ENCODE assay signal across 21 cellular contexts in genomic region chr1:215887618-215888017, GRCh38.
DNase-seq lines count a peak whose midpoint lies in the region; ATAC-seq and TF ChIP-seq lines count a peak whose summit lies in the region.
"Had no signal": no experiment of that assay in that cellular context is flagged by ENCODE, and none has a peak within 500 bp of the region (broad histone marks: within the 10 kb centered on the region; RNA-seq: fewer than 3 reads in every experiment).

No MANE protein-coding gene starts in this region.

- ATAC-seq in GM19395 (IDR thresholded peaks at IDR 0.05; ENCODE audit: unreplicated experiment) = no peak
- ATAC-seq in omental fat pad (ENCODE audit: low FRiP score) = no peak
- ATAC-seq in HG02870 (IDR thresholded peaks at IDR 0.05; ENCODE audit: unreplicated experiment) = no peak
- ATAC-seq: activated CD4-positive, alpha-beta T cell treated with anti-CD3 and anti-CD28 coated beads for 36 hours; activated CD8-positive, alpha-beta T cell treated with anti-CD3 and anti-CD28 coated beads, Interleukin-2, amount 10 ng/mL, durations not matched to agents 7 days and 5 days; left ventricle myocardium superior; naive thymus-derived CD4-positive, alpha-beta T cell; psoas muscle; stimulated activated naive B cell treated with anti-CD40 and anti-IgM and Interleukin-4, amounts not matched to agents 10 μg/mL and 1 μg/mL and 100 μg/mL, for 72 hours had no signal

- DNase-seq in DMS153 treated with DMSO at 0.1 percent for 48 hours (lab: John Stamatoyannopoulos, UW; ENCODE audit: unreplicated experiment) = peak; percentile 78
- DNase-seq in NCI-H1092 treated with DMSO at 0.1 percent for 48 hours (lab: John Stamatoyannopoulos, UW) = peak; percentile 91
- DNase-seq in NCI-H345 treated with DMSO at 0.1 percent for 48 hours (lab: John Stamatoyannopoulos, UW; ENCODE audit: unreplicated experiment) = peak; percentile 86
- DNase-seq in cerebellar cortex (ENCODE audit: low spot score) = peak; percentile 19
- no peak for DNase-seq in omental fat pad (ENCODE audit: low spot score)
- no peak for DNase-seq in activated CD8-positive, alpha-beta memory T cell treated with anti-CD3 and anti-CD28 coated beads for 24 hours
- DNase-seq: activated CD4-positive, alpha-beta T cell treated with anti-CD3 and anti-CD28 coated beads for 36 hours; activated CD8-positive, alpha-beta T cell treated with anti-CD3 and anti-CD28 coated beads, Interleukin-2, amount 10 ng/mL, durations not matched to agents 7 days and 5 days; activated effector memory CD4-positive, alpha-beta T cell treated with anti-CD3 and anti-CD28 coated beads, Interleukin-2, amount 50 U/mL, for 16 hours; activated naive CD8-positive, alpha-beta T cell treated with anti-CD3 and anti-CD28 coated beads, Interleukin-2, amount 10 ng/mL, durations not matched to agents 7 days and 5 days; dorsolateral prefrontal cortex; Kasumi-1; left ventricle myocardium superior; naive thymus-derived CD4-positive, alpha-beta T cell; PC-9; psoas muscle; Right ventricle myocardium superior; stimulated activated CD4-positive, alpha-beta T cell treated with anti-CD3 and anti-CD28 coated beads, Interleukin-15, amount 100 ng/mL, for 24 hours; stimulated activated naive B cell treated with anti-CD40 and anti-IgM and Interleukin-4, amounts not matched to agents 10 μg/mL and 1 μg/mL and 100 μg/mL, for 72 hours had no signal

- no peak for TF ChIP-seq CTCF in omental fat pad (IDR thresholded peaks at IDR 0.05)

Comparison
In these comparisons a context has a peak if more than half of its experiments do, and no peak if none do; other contexts are left out.
1. DNase-seq: peak in DMS153 treated with DMSO at 0.1 percent for 48 hours (single experiment), NCI-H1092 treated with DMSO at 0.1 percent for 48 hours (single experiment), NCI-H345 treated with DMSO at 0.1 percent for 48 hours (single experiment) and cerebellar cortex (single experiment); none in omental fat pad (single experiment) and activated CD8-positive, alpha-beta memory T cell treated with anti-CD3 and anti-CD28 coated beads for 24 hours (single experiment).